1 cellular context compared by ENCODE assay signal in genomic region chr11:31509412-31510345, GRCh38.
TF ChIP-seq lines count a peak whose summit lies in the region.

Gene ELP4, plus strand, starts transcription at chr11:31509767. Its CDS starts 18 bp downstream, at chr11:31509785.
A gene with protein sequence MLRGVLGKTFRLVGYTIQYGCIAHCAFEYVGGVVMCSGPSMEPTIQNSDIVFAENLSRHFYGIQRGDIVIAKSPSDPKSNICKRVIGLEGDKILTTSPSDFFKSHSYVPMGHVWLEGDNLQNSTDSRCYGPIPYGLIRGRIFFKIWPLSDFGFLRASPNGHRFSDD (minus strand): TSS chr11:31509622. CDS start chr11:31463276, 46,346 bp downstream.

TF ChIP-seq in GM12878, 131 proteins besides CTCF, POLR2A, EP300 and RAD21 (continued from another document):
- TF ChIP-seq PML (IDR thresholded peaks at IDR 0.05; ENCODE audit: low read length) (peak; percentile 75), NFYA (IDR thresholded peaks at IDR 0.05; ENCODE audit: borderline replicate concordance, low read depth, low read length) (peak; percentile 78), TAF1 (IDR thresholded peaks at IDR 0.05; ENCODE audit: borderline replicate concordance, low read depth, low read length) (peak; percentile 92), STAT1 (conservative IDR thresholded peaks at IDR 0.05) (no peak), TCF12 (IDR thresholded peaks at IDR 0.05; ENCODE audit: low read depth, low read length) (peak; percentile 42; the same call in 1 of the 2 replicates), WRNIP1 (IDR thresholded peaks at IDR 0.05; ENCODE audit: borderline replicate concordance, low read depth, low read length) (no peak), CEBPZ (IDR thresholded peaks at IDR 0.05; ENCODE audit: low read depth, low read length) (no peak), NR2F1 (conservative IDR thresholded peaks at IDR 0.05) (no peak), HCFC1 (IDR thresholded peaks at IDR 0.05; ENCODE audit: low read length) (no peak; the same call in 1 of the 2 replicates)
- TF ChIP-seq, protein P1, sequence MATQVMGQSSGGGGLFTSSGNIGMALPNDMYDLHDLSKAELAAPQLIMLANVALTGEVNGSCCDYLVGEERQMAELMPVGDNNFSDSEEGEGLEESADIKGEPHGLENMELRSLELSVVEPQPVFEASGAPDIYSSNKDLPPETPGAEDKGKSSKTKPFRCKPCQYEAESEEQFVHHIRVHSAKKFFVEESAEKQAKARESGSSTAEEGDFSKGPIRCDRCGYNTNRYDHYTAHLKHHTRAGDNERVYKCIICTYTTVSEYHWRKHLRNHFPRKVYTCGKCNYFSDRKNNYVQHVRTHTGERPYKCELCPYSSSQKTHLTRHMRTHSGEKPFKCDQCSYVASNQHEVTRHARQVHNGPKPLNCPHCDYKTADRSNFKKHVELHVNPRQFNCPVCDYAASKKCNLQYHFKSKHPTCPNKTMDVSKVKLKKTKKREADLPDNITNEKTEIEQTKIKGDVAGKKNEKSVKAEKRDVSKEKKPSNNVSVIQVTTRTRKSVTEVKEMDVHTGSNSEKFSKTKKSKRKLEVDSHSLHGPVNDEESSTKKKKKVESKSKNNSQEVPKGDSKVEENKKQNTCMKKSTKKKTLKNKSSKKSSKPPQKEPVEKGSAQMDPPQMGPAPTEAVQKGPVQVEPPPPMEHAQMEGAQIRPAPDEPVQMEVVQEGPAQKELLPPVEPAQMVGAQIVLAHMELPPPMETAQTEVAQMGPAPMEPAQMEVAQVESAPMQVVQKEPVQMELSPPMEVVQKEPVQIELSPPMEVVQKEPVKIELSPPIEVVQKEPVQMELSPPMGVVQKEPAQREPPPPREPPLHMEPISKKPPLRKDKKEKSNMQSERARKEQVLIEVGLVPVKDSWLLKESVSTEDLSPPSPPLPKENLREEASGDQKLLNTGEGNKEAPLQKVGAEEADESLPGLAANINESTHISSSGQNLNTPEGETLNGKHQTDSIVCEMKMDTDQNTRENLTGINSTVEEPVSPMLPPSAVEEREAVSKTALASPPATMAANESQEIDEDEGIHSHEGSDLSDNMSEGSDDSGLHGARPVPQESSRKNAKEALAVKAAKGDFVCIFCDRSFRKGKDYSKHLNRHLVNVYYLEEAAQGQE (IDR thresholded peaks at IDR 0.05; ENCODE audit: low read depth, low read length): no peak
- TF ChIP-seq, protein P2, sequence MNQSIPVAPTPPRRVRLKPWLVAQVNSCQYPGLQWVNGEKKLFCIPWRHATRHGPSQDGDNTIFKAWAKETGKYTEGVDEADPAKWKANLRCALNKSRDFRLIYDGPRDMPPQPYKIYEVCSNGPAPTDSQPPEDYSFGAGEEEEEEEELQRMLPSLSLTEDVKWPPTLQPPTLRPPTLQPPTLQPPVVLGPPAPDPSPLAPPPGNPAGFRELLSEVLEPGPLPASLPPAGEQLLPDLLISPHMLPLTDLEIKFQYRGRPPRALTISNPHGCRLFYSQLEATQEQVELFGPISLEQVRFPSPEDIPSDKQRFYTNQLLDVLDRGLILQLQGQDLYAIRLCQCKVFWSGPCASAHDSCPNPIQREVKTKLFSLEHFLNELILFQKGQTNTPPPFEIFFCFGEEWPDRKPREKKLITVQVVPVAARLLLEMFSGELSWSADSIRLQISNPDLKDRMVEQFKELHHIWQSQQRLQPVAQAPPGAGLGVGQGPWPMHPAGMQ (IDR thresholded peaks at IDR 0.05; ENCODE audit: borderline replicate concordance): no peak
